1 cellular context compared by ENCODE assay signal in the genomic region with DNA sequence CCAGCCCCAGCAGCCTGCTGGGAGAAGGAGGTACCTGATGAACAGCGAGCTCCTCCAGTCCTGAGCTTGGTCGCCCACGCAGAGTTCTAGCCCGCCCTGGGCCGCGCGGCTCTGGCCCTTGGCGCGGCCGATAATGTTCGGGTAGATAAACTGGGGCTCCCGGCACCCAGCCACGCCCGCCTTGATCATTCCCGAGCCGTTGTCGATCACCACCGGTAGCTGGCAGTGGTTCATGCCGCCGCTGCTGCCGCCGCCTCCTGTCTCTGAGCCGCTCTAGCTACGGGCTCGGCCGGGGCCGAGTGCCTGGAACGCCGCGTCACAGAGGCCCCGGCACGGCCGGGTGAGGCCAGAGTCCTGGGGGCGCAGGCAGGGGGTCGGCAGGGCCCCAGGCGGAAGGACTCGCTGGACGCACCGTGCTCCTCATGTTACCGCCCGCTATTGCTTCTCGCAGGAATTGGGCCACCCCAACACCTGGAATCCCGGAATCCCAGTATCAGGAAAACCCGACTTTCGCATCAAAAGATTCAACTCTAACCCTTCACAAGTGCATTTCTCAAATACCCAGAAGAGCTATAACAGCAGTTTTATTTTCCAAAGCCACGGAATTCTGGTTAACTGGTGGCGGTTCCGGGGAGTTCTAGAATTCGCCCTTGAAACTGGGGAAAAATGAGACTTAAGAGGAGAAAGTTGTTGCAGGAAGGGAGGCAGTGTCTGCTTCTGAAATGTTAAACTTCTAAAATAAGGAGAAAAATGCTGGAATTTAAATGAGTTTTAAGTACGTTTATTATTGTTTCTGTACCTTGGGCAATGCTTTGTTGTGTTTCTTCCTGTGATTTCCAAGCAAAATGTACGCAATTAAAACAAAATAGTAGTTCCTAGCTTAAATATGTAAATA.
TF ChIP-seq lines count a peak whose summit lies in the region.

A gene (minus strand): TSS at position 275 of the 895 bp plus-strand sequence. CDS start 41 bp downstream, at position 234.

TF ChIP-seq in HepG2, 621 proteins besides CTCF, POLR2A, EP300 and RAD21 (continued from another document and continues in another):
- TF ChIP-seq ZFX (CRISPR knock-in tag; IDR thresholded peaks at IDR 0.05; ENCODE audit: low read depth) = peak; percentile 77
- TF ChIP-seq ZNF547 (CRISPR knock-in tag; IDR thresholded peaks at IDR 0.05) = no peak
- TF ChIP-seq ZNF572 (CRISPR knock-in tag; IDR thresholded peaks at IDR 0.05) = no peak
- no peak for TF ChIP-seq ZNF550 (CRISPR knock-in tag; IDR thresholded peaks at IDR 0.05; ENCODE audit: borderline replicate concordance)
- no peak for TF ChIP-seq ZSCAN22 (CRISPR knock-in tag; IDR thresholded peaks at IDR 0.05)
- TF ChIP-seq ZNF891 (CRISPR knock-in tag; IDR thresholded peaks at IDR 0.05) = no peak
- TF ChIP-seq MTA1 (CRISPR knock-in tag; IDR thresholded peaks at IDR 0.05; ENCODE audit: borderline replicate concordance) = peak; percentile 51; the same call in 1 of the 2 replicates
- TF ChIP-seq SRY (CRISPR knock-in tag; IDR thresholded peaks at IDR 0.05) = no peak
- TF ChIP-seq, protein P1, sequence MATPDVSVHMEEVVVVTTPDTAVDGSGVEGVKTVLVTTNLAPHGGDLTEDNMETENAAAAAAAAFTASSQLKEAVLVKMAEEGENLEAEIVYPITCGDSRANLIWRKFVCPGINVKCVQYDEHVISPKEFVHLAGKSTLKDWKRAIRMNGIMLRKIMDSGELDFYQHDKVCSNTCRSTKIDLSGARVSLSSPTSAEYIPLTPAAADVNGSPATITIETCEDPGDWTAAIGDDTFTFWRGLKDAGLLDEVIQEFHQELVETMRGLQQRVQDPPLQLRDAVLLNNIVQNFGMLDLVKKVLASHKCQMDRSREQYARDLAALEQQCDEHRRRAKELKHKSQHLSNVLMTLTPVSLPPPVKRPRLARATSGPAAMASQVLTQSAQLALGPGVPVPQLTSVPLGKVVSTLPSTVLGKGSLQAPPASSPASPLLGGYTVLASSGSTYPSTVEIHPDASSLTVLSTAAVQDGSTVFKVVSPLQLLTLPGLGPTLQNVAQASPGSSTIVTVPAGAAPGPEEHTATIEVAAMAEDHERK (CRISPR knock-in tag; IDR thresholded peaks at IDR 0.05; ENCODE audit: low read depth) = no peak
- TF ChIP-seq, protein P2, sequence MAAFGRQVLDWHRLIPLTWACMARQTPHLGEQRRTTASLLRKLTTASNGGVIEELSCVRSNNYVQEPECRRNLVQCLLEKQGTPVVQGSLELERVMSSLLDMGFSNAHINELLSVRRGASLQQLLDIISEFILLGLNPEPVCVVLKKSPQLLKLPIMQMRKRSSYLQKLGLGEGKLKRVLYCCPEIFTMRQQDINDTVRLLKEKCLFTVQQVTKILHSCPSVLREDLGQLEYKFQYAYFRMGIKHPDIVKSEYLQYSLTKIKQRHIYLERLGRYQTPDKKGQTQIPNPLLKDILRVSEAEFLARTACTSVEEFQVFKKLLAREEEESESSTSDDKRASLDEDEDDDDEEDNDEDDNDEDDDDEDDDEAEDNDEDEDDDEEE (CRISPR knock-in tag; IDR thresholded peaks at IDR 0.05) = no peak
- TF ChIP-seq KMT2B (CRISPR knock-in tag; IDR thresholded peaks at IDR 0.05) = no peak
- no peak for TF ChIP-seq ZNF207 (IDR thresholded peaks at IDR 0.05; ENCODE audit: borderline replicate concordance)
- TF ChIP-seq, protein P3, sequence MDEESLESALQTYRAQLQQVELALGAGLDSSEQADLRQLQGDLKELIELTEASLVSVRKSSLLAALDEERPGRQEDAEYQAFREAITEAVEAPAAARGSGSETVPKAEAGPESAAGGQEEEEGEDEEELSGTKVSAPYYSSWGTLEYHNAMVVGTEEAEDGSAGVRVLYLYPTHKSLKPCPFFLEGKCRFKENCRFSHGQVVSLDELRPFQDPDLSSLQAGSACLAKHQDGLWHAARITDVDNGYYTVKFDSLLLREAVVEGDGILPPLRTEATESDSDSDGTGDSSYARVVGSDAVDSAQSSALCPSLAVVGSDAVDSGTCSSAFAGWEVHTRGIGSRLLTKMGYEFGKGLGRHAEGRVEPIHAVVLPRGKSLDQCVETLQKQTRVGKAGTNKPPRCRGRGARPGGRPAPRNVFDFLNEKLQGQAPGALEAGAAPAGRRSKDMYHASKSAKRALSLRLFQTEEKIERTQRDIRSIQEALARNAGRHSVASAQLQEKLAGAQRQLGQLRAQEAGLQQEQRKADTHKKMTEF (CRISPR knock-in tag; IDR thresholded peaks at IDR 0.05) = 0 out of 2 replicates have a peak, but pooled peaks have one; percentile 31
- TF ChIP-seq FOXO1 (CRISPR knock-in tag; IDR thresholded peaks at IDR 0.05) = no peak
- TF ChIP-seq FOXK2 (IDR thresholded peaks at IDR 0.05) = no peak
- no peak for TF ChIP-seq DNMT3B (CRISPR knock-in tag; conservative IDR thresholded peaks at IDR 0.05)
- no peak for TF ChIP-seq PAX8 (CRISPR knock-in tag; IDR thresholded peaks at IDR 0.05; ENCODE audit: borderline replicate concordance)
- no peak; the same call in 1 of the 2 replicates for TF ChIP-seq GATAD2A (CRISPR knock-in tag; IDR thresholded peaks at IDR 0.05)
- TF ChIP-seq HOXA3 (CRISPR knock-in tag; IDR thresholded peaks at IDR 0.05) = peak; percentile 46; the same call in 1 of the 2 replicates
- no peak for TF ChIP-seq ZNF558 (CRISPR knock-in tag; IDR thresholded peaks at IDR 0.05; ENCODE audit: borderline replicate concordance)
- TF ChIP-seq SALL1 (CRISPR knock-in tag; IDR thresholded peaks at IDR 0.05) = peak; percentile 88
- no peak for TF ChIP-seq ZNF33A (CRISPR knock-in tag; IDR thresholded peaks at IDR 0.05; ENCODE audit: borderline replicate concordance)
- TF ChIP-seq, protein P4, sequence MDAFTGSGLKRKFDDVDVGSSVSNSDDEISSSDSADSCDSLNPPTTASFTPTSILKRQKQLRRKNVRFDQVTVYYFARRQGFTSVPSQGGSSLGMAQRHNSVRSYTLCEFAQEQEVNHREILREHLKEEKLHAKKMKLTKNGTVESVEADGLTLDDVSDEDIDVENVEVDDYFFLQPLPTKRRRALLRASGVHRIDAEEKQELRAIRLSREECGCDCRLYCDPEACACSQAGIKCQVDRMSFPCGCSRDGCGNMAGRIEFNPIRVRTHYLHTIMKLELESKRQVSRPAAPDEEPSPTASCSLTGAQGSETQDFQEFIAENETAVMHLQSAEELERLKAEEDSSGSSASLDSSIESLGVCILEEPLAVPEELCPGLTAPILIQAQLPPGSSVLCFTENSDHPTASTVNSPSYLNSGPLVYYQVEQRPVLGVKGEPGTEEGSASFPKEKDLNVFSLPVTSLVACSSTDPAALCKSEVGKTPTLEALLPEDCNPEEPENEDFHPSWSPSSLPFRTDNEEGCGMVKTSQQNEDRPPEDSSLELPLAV (CRISPR knock-in tag; conservative IDR thresholded peaks at IDR 0.05; ENCODE audit: low read depth) = no peak
- 0 out of 2 replicates have a peak, but pooled peaks have one; percentile 48 for TF ChIP-seq KLF15 (CRISPR knock-in tag; IDR thresholded peaks at IDR 0.05; ENCODE audit: borderline replicate concordance)
- TF ChIP-seq TBP (CRISPR knock-in tag; IDR thresholded peaks at IDR 0.05) = no peak
- no peak for TF ChIP-seq PCBP2 (optimal IDR thresholded peaks at IDR 0.05; ENCODE audit: low read depth, low read length, poor library complexity, severe bottlenecking)
- TF ChIP-seq, protein P5, sequence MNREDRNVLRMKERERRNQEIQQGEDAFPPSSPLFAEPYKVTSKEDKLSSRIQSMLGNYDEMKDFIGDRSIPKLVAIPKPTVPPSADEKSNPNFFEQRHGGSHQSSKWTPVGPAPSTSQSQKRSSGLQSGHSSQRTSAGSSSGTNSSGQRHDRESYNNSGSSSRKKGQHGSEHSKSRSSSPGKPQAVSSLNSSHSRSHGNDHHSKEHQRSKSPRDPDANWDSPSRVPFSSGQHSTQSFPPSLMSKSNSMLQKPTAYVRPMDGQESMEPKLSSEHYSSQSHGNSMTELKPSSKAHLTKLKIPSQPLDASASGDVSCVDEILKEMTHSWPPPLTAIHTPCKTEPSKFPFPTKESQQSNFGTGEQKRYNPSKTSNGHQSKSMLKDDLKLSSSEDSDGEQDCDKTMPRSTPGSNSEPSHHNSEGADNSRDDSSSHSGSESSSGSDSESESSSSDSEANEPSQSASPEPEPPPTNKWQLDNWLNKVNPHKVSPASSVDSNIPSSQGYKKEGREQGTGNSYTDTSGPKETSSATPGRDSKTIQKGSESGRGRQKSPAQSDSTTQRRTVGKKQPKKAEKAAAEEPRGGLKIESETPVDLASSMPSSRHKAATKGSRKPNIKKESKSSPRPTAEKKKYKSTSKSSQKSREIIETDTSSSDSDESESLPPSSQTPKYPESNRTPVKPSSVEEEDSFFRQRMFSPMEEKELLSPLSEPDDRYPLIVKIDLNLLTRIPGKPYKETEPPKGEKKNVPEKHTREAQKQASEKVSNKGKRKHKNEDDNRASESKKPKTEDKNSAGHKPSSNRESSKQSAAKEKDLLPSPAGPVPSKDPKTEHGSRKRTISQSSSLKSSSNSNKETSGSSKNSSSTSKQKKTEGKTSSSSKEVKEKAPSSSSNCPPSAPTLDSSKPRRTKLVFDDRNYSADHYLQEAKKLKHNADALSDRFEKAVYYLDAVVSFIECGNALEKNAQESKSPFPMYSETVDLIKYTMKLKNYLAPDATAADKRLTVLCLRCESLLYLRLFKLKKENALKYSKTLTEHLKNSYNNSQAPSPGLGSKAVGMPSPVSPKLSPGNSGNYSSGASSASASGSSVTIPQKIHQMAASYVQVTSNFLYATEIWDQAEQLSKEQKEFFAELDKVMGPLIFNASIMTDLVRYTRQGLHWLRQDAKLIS (CRISPR knock-in tag; IDR thresholded peaks at IDR 0.05) = no peak
- TF ChIP-seq ETV6 (CRISPR knock-in tag; conservative IDR thresholded peaks at IDR 0.05) = no peak
- TF ChIP-seq, protein P6, sequence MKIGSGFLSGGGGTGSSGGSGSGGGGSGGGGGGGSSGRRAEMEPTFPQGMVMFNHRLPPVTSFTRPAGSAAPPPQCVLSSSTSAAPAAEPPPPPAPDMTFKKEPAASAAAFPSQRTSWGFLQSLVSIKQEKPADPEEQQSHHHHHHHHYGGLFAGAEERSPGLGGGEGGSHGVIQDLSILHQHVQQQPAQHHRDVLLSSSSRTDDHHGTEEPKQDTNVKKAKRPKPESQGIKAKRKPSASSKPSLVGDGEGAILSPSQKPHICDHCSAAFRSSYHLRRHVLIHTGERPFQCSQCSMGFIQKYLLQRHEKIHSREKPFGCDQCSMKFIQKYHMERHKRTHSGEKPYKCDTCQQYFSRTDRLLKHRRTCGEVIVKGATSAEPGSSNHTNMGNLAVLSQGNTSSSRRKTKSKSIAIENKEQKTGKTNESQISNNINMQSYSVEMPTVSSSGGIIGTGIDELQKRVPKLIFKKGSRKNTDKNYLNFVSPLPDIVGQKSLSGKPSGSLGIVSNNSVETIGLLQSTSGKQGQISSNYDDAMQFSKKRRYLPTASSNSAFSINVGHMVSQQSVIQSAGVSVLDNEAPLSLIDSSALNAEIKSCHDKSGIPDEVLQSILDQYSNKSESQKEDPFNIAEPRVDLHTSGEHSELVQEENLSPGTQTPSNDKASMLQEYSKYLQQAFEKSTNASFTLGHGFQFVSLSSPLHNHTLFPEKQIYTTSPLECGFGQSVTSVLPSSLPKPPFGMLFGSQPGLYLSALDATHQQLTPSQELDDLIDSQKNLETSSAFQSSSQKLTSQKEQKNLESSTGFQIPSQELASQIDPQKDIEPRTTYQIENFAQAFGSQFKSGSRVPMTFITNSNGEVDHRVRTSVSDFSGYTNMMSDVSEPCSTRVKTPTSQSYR (CRISPR knock-in tag; IDR thresholded peaks at IDR 0.05; ENCODE audit: borderline replicate concordance) = peak; percentile 7; the same call in 1 of the 2 replicates
- no peak for TF ChIP-seq FOSL2 (CRISPR knock-in tag; IDR thresholded peaks at IDR 0.05)
- TF ChIP-seq TP53 (CRISPR knock-in tag; conservative IDR thresholded peaks at IDR 0.05) = no peak
- no peak for TF ChIP-seq U2AF2 (IDR thresholded peaks at IDR 0.05; ENCODE audit: low read depth, low read length)
- TF ChIP-seq HNRNPLL (IDR thresholded peaks at IDR 0.05; ENCODE audit: low read depth, low read length, poor library complexity, severe bottlenecking) = peak; percentile 47
- TF ChIP-seq, protein P7, sequence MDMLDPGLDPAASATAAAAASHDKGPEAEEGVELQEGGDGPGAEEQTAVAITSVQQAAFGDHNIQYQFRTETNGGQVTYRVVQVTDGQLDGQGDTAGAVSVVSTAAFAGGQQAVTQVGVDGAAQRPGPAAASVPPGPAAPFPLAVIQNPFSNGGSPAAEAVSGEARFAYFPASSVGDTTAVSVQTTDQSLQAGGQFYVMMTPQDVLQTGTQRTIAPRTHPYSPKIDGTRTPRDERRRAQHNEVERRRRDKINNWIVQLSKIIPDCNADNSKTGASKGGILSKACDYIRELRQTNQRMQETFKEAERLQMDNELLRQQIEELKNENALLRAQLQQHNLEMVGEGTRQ (IDR thresholded peaks at IDR 0.05; ENCODE audit: low read depth, low read length) = no peak
- TF ChIP-seq, protein P7 (CRISPR knock-in tag; IDR thresholded peaks at IDR 0.05; ENCODE audit: borderline replicate concordance) = no peak
- TF ChIP-seq, protein P8, sequence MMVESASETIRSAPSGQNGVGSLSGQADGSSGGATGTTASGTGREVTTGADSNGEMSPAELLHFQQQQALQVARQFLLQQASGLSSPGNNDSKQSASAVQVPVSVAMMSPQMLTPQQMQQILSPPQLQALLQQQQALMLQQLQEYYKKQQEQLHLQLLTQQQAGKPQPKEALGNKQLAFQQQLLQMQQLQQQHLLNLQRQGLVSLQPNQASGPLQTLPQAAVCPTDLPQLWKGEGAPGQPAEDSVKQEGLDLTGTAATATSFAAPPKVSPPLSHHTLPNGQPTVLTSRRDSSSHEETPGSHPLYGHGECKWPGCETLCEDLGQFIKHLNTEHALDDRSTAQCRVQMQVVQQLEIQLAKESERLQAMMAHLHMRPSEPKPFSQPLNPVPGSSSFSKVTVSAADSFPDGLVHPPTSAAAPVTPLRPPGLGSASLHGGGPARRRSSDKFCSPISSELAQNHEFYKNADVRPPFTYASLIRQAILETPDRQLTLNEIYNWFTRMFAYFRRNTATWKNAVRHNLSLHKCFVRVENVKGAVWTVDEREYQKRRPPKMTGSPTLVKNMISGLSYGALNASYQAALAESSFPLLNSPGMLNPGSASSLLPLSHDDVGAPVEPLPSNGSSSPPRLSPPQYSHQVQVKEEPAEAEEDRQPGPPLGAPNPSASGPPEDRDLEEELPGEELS (CRISPR knock-in tag; IDR thresholded peaks at IDR 0.05) = 0 out of 2 replicates have a peak, but pooled peaks have one; percentile 23
- TF ChIP-seq, protein P9, sequence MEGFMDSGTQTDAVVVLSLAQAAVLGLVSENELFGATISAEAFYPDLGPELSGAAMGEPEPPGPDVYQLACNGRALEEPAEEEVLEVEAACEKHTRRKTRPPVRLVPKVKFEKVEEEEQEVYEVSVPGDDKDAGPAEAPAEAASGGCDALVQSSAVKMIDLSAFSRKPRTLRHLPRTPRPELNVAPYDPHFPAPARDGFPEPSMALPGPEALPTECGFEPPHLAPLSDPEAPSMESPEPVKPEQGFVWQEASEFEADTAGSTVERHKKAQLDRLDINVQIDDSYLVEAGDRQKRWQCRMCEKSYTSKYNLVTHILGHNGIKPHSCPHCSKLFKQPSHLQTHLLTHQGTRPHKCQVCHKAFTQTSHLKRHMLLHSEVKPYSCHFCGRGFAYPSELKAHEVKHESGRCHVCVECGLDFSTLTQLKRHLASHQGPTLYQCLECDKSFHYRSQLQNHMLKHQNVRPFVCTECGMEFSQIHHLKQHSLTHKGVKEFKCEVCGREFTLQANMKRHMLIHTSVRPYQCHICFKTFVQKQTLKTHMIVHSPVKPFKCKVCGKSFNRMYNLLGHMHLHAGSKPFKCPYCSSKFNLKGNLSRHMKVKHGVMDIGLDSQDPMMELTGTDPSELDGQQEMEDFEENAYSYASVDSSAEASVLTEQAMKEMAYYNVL (CRISPR knock-in tag; IDR thresholded peaks at IDR 0.05; ENCODE audit: borderline replicate concordance) = no peak
- no peak for TF ChIP-seq SSRP1 (CRISPR knock-in tag; IDR thresholded peaks at IDR 0.05)
